ENCODE assay signal across 26 cellular contexts in the genomic region with DNA sequence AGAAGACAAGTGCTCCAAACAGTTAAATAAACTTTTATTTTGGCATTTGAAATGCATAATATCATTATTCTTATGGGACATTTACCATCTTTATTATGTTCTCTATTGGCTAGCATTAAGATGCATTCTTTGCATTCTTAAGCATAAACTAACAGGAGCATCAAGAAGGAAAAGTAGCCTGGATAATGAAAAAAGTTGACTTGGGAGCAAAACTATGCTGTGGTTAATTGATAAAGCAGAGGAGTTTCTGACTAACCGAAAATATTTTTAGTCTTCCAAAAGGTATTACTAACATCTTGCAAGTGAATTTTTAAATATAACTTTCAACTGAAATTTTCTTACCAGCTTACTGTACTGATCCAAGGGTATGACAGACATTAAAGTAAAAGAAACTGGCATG.
DNase-seq lines count a peak whose midpoint lies in the region; ATAC-seq and TF ChIP-seq lines count a peak whose summit lies in the region.
"Had no signal": no experiment of that assay in that cellular context is flagged by ENCODE, and none has a peak within 500 bp of the region (broad histone marks: within the 10 kb centered on the region; RNA-seq: fewer than 3 reads in every experiment).

No MANE protein-coding gene starts in this region.

- no peak overlapping the region for H3K4me3 Mint-ChIP-seq in mesothelial cell of epicardium
- H3K4me3 Mint-ChIP-seq: activated T-cell treated with anti-CD3 and anti-CD28 coated beads, Interleukin-2, amount 50 U/mL, for 24 hours; neural progenitor cell; stimulated activated naive CD8-positive, alpha-beta T cell treated with anti-CD3 and anti-CD28 coated beads, Interleukin-15, Interleukin-2, amounts not matched to agents 100 ng/mL and 50 ng/mL, for 24 hours; T-helper 1 cell treated with Interleukin-12 subunit alpha and Interleukin-12 subunit beta and Interleukin-4 antibody, amounts not matched to agents 30 μg/mL and 1 μg/mL, for 36 hours had no signal

- H3K36me3 ChIP-seq in BJ (ENCODE audit: control insufficient read depth, insufficient read depth, low read length) (no peaks in the 10 kb centered on the region), esophagus squamous epithelium (no peaks in the 10 kb centered on the region)
- H3K36me3 ChIP-seq: BE2C, neural progenitor cell, sigmoid colon, SJSA1, transverse colon had no signal

- CTCF ChIA-PET in BJ (lab: Yijun Ruan, JAX) = interaction anchor here (0.7 kb wide), 1 partner anchor 12 kb away, joined by 3 read pairs; no protein-coding TSS in a partner anchor

- POLR2A ChIA-PET in BJ (lab: Charles Lee) = no interaction called here

- H3K4me1 Mint-ChIP-seq in mesothelial cell of epicardium = peaks cover 40% of the 10 kb centered on the region

- H3K36me3 Mint-ChIP-seq in mesothelial cell of epicardium = no peaks in the 10 kb centered on the region
- H3K36me3 Mint-ChIP-seq: neural progenitor cell had no signal

- H3K27me3 Mint-ChIP-seq in mesothelial cell of epicardium (ENCODE audit: low read depth) = no peaks in the 10 kb centered on the region
- H3K27me3 Mint-ChIP-seq: activated T-cell treated with anti-CD3 and anti-CD28 coated beads, Interleukin-2, amount 50 U/mL, for 24 hours; progenitor cell of endocrine pancreas; stimulated activated naive CD8-positive, alpha-beta T cell treated with anti-CD3 and anti-CD28 coated beads, Interleukin-15, Interleukin-2, amounts not matched to agents 100 ng/mL and 50 ng/mL, for 24 hours had no signal

- no peaks in the 10 kb centered on the region for H3K9me3 ChIP-seq in esophagus squamous epithelium
- H3K9me3 ChIP-seq: BE2C, sigmoid colon, SJSA1, transverse colon had no signal

- no peak for ATAC-seq in GM19328 (IDR thresholded peaks at IDR 0.05; ENCODE audit: unreplicated experiment)

- 79% methylated on average over 1 of the region's 1 CpG for WGBS in esophagus squamous epithelium, 2 donors

- intact Hi-C loops in esophagus squamous epithelium (cut with DNase I) = no loop called here

- no peaks in the 10 kb centered on the region for H3K9me3 Mint-ChIP-seq in mesothelial cell of epicardium
- H3K9me3 Mint-ChIP-seq: neural progenitor cell; stimulated activated naive CD8-positive, alpha-beta T cell treated with anti-CD3 and anti-CD28 coated beads, Interleukin-15, Interleukin-2, amounts not matched to agents 100 ng/mL and 50 ng/mL, for 24 hours; T-helper 1 cell treated with Interleukin-12 subunit alpha and Interleukin-12 subunit beta and Interleukin-4 antibody, amounts not matched to agents 30 μg/mL and 1 μg/mL, for 36 hours had no signal

- TF ChIP-seq POLR2A in esophagus squamous epithelium (IDR thresholded peaks at IDR 0.05) = no peak

- H3K27ac Mint-ChIP-seq in mesothelial cell of epicardium = peak overlapping the region; percentile 54
- H3K27ac Mint-ChIP-seq: activated T-cell treated with anti-CD3 and anti-CD28 coated beads, Interleukin-2, amount 50 U/mL, for 24 hours; neural progenitor cell; progenitor cell of endocrine pancreas; stimulated activated naive CD8-positive, alpha-beta T cell treated with anti-CD3 and anti-CD28 coated beads, Interleukin-15, Interleukin-2, amounts not matched to agents 100 ng/mL and 50 ng/mL, for 24 hours; T-helper 1 cell treated with Interleukin-12 subunit alpha and Interleukin-12 subunit beta and Interleukin-4 antibody, amounts not matched to agents 30 μg/mL and 1 μg/mL, for 36 hours had no signal

- no peak overlapping the region for H3K4me3 ChIP-seq in BJ (ENCODE audit: low read depth, low read length)
- no peak overlapping the region for H3K4me3 ChIP-seq in choroid plexus epithelial cell (ENCODE audit: low read depth, low read length)
- H3K4me3 ChIP-seq in esophagus squamous epithelium = no peak overlapping the region
- H3K4me3 ChIP-seq: lung, neural progenitor cell, sigmoid colon, SJSA1, transverse colon had no signal

- no peak for TF ChIP-seq CTCF in BJ (IDR thresholded peaks at IDR 0.05; ENCODE audit: insufficient read depth, low read depth, low read length)
- TF ChIP-seq CTCF in choroid plexus epithelial cell (conservative IDR thresholded peaks at IDR 0.05; ENCODE audit: low read depth, low read length) = no peak
- no peak for TF ChIP-seq CTCF in mesothelial cell of epicardium (IDR thresholded peaks at IDR 0.05; ENCODE audit: unreplicated experiment)
- TF ChIP-seq CTCF in esophagus squamous epithelium (IDR thresholded peaks at IDR 0.05) = no peak

- no peaks in the 10 kb centered on the region for H3K4me1 ChIP-seq in esophagus squamous epithelium
- H3K4me1 ChIP-seq: BE2C, transverse colon had no signal

- no peaks in the 10 kb centered on the region for H3K27me3 ChIP-seq in BJ (ENCODE audit: control insufficient read depth, insufficient read depth, low read length)
- H3K27me3 ChIP-seq in esophagus squamous epithelium = no peaks in the 10 kb centered on the region
- H3K27me3 ChIP-seq: BE2C, neural progenitor cell, sigmoid colon, SJSA1, transverse colon had no signal

- DNase-seq in BJ (ENCODE audit: low read depth) (peak; percentile 33), LHCN-M2 (ENCODE audit: low read depth) (peak; percentile 37), choroid plexus epithelial cell (ENCODE audit: low read depth) (peak; percentile 65), mesothelial cell of epicardium (ENCODE audit: low spot score in 2 of 2, unreplicated experiment in 2 of 2) (no peak), GM19238 (ENCODE audit: insufficient read length, low spot score) (no peak), putamen (ENCODE audit: low spot score) (no peak), esophagus squamous epithelium (lab: John Stamatoyannopoulos, UW) (no peak)
- DNase-seq: activated naive CD4-positive, alpha-beta T cell; activated T-cell treated with anti-CD3 and anti-CD28 coated beads, Interleukin-2, amount 50 U/mL, for 24 hours; BE2C; effector CD8-positive, alpha-beta T cell; Kasumi-1; kidney; NCI-H1048; NCI-H1694 treated with DMSO at 0.1 percent for 48 hours; NCI-H2171; NCI-H526; sigmoid colon; transverse colon had no signal

- H3K27ac ChIP-seq in esophagus squamous epithelium = no peak overlapping the region
- H3K27ac ChIP-seq: neural progenitor cell, sigmoid colon, SJSA1, transverse colon had no signal

Comparison
In these comparisons a context has a peak if more than half of its experiments do, and no peak if none do; other contexts are left out.
1. DNase-seq: peak in BJ (single experiment), LHCN-M2 (single experiment) and choroid plexus epithelial cell (single experiment); none in mesothelial cell of epicardium (0 of 2), GM19238 (single experiment), putamen (single experiment) and esophagus squamous epithelium (single experiment).